1 cellular context compared by ENCODE assay signal in genomic region chr10:21173433-21173963, GRCh38.
TF ChIP-seq lines count a peak whose summit lies in the region.

No MANE protein-coding gene starts in this region.

TF ChIP-seq in K562, 482 proteins besides CTCF, POLR2A, EP300 and RAD21 (continued from another document and continues in another):
- TF ChIP-seq SMAD3 (CRISPR knock-in tag; conservative IDR thresholded peaks at IDR 0.05) (no peak), RBM15 (IDR thresholded peaks at IDR 0.05; ENCODE audit: insufficient read depth, low read length) (no peak), ZNF282 (CRISPR knock-in tag; IDR thresholded peaks at IDR 0.05) (no peak), MCM2 (IDR thresholded peaks at IDR 0.05; ENCODE audit: low read depth) (no peak), FOS (IDR thresholded peaks at IDR 0.05; ENCODE audit: extremely low read depth, insufficient read length) (no peak), ZNF696 (CRISPR knock-in tag; conservative IDR thresholded peaks at IDR 0.05) (no peak), NCOA1 (IDR thresholded peaks at IDR 0.05; ENCODE audit: low read depth) (no peak), MAFF (IDR thresholded peaks at IDR 0.05; ENCODE audit: low read length) (no peak), HOXB6 (CRISPR knock-in tag; IDR thresholded peaks at IDR 0.05; ENCODE audit: borderline replicate concordance) (no peak), CBX1 (IDR thresholded peaks at IDR 0.05; ENCODE audit: low read depth) (no peak), GTF2E2 (tag; IDR thresholded peaks at IDR 0.05) (no peak), ZNF766 (CRISPR knock-in tag; conservative IDR thresholded peaks at IDR 0.05) (no peak), TEAD4 (IDR thresholded peaks at IDR 0.05; ENCODE audit: low read length) (no peak), TEAD4 (CRISPR knock-in tag; IDR thresholded peaks at IDR 0.05; ENCODE audit: borderline replicate concordance) (no peak), BACH1 (tag; IDR thresholded peaks at IDR 0.05) (no peak), KDM4B (IDR thresholded peaks at IDR 0.05; ENCODE audit: borderline replicate concordance in 2 of 2, low read depth in 1 of 2) (no peak), CSDE1 (IDR thresholded peaks at IDR 0.05) (no peak; a peak in 1 of 4 replicates), CCNT2 (IDR thresholded peaks at IDR 0.05; ENCODE audit: borderline replicate concordance, extremely low read depth, insufficient read length, low read depth, low read length) (peak; percentile 40), PTTG1 (tag; IDR thresholded peaks at IDR 0.05; ENCODE audit: low read depth) (no peak), NCOA4 (IDR thresholded peaks at IDR 0.05; ENCODE audit: partially characterized antibody) (no peak), DPF2 (IDR thresholded peaks at IDR 0.05) (no peak), IRF2 (CRISPR knock-in tag; IDR thresholded peaks at IDR 0.05) (no peak), NONO (IDR thresholded peaks at IDR 0.05; ENCODE audit: low read depth in 2 of 2, low read length in 1 of 2) (no peak), HNRNPLL (IDR thresholded peaks at IDR 0.05; ENCODE audit: low read depth, low read length, poor library complexity, severe bottlenecking) (peak; percentile 88), DDX20 (tag; IDR thresholded peaks at IDR 0.05; ENCODE audit: low read depth) (no peak), ZNF76 (CRISPR knock-in tag; IDR thresholded peaks at IDR 0.05; ENCODE audit: borderline replicate concordance) (no peak), ZBTB26 (CRISPR knock-in tag; IDR thresholded peaks at IDR 0.05) (no peak), RBFOX2 (IDR thresholded peaks at IDR 0.05; ENCODE audit: low read depth, low read length) (peak; percentile 63), ZBTB7A (IDR thresholded peaks at IDR 0.05; ENCODE audit: borderline replicate concordance, control insufficient read depth, low read depth, low read length) (peak; percentile 25; the same call in 1 of the 2 replicates), SREBF2 (CRISPR knock-in tag; IDR thresholded peaks at IDR 0.05) (no peak), GABPB1 (CRISPR knock-in tag; IDR thresholded peaks at IDR 0.05) (no peak), U2AF1 (optimal IDR thresholded peaks at IDR 0.05; ENCODE audit: low read depth, low read length) (no peak), HINFP (tag; conservative IDR thresholded peaks at IDR 0.05; ENCODE audit: low read depth) (peak; percentile 78), POLR2G (IDR thresholded peaks at IDR 0.05; ENCODE audit: low read depth, low read length) (no peak; the same call in 1 of the 2 replicates), NBN (IDR thresholded peaks at IDR 0.05; ENCODE audit: low read depth) (no peak), ZNF316 (IDR thresholded peaks at IDR 0.05) (no peak), TEAD1 (CRISPR knock-in tag; IDR thresholded peaks at IDR 0.05) (no peak), ZFPM2 (CRISPR knock-in tag; IDR thresholded peaks at IDR 0.05) (no peak), SRSF7 (optimal IDR thresholded peaks at IDR 0.05; ENCODE audit: low read depth, low read length) (no peak), RBM22 (IDR thresholded peaks at IDR 0.05; ENCODE audit: low read depth, low read length, poor library complexity, severe bottlenecking) (peak; percentile 19)
- TF ChIP-seq, protein P1, sequence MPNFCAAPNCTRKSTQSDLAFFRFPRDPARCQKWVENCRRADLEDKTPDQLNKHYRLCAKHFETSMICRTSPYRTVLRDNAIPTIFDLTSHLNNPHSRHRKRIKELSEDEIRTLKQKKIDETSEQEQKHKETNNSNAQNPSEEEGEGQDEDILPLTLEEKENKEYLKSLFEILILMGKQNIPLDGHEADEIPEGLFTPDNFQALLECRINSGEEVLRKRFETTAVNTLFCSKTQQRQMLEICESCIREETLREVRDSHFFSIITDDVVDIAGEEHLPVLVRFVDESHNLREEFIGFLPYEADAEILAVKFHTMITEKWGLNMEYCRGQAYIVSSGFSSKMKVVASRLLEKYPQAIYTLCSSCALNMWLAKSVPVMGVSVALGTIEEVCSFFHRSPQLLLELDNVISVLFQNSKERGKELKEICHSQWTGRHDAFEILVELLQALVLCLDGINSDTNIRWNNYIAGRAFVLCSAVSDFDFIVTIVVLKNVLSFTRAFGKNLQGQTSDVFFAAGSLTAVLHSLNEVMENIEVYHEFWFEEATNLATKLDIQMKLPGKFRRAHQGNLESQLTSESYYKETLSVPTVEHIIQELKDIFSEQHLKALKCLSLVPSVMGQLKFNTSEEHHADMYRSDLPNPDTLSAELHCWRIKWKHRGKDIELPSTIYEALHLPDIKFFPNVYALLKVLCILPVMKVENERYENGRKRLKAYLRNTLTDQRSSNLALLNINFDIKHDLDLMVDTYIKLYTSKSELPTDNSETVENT (CRISPR knock-in tag; IDR thresholded peaks at IDR 0.05): no peak
- TF ChIP-seq, protein P2, sequence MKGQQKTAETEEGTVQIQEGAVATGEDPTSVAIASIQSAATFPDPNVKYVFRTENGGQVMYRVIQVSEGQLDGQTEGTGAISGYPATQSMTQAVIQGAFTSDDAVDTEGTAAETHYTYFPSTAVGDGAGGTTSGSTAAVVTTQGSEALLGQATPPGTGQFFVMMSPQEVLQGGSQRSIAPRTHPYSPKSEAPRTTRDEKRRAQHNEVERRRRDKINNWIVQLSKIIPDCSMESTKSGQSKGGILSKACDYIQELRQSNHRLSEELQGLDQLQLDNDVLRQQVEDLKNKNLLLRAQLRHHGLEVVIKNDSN (CRISPR knock-in tag; IDR thresholded peaks at IDR 0.05): no peak
- TF ChIP-seq, protein P3, sequence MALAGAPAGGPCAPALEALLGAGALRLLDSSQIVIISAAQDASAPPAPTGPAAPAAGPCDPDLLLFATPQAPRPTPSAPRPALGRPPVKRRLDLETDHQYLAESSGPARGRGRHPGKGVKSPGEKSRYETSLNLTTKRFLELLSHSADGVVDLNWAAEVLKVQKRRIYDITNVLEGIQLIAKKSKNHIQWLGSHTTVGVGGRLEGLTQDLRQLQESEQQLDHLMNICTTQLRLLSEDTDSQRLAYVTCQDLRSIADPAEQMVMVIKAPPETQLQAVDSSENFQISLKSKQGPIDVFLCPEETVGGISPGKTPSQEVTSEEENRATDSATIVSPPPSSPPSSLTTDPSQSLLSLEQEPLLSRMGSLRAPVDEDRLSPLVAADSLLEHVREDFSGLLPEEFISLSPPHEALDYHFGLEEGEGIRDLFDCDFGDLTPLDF (CRISPR knock-in tag; IDR thresholded peaks at IDR 0.05): no peak
- TF ChIP-seq, protein P4, sequence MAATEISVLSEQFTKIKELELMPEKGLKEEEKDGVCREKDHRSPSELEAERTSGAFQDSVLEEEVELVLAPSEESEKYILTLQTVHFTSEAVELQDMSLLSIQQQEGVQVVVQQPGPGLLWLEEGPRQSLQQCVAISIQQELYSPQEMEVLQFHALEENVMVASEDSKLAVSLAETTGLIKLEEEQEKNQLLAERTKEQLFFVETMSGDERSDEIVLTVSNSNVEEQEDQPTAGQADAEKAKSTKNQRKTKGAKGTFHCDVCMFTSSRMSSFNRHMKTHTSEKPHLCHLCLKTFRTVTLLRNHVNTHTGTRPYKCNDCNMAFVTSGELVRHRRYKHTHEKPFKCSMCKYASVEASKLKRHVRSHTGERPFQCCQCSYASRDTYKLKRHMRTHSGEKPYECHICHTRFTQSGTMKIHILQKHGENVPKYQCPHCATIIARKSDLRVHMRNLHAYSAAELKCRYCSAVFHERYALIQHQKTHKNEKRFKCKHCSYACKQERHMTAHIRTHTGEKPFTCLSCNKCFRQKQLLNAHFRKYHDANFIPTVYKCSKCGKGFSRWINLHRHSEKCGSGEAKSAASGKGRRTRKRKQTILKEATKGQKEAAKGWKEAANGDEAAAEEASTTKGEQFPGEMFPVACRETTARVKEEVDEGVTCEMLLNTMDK (IDR thresholded peaks at IDR 0.05; ENCODE audit: borderline replicate concordance, insufficient read depth, low read depth, low read length, poor library complexity, severe bottlenecking): no peak
- TF ChIP-seq, protein P5, sequence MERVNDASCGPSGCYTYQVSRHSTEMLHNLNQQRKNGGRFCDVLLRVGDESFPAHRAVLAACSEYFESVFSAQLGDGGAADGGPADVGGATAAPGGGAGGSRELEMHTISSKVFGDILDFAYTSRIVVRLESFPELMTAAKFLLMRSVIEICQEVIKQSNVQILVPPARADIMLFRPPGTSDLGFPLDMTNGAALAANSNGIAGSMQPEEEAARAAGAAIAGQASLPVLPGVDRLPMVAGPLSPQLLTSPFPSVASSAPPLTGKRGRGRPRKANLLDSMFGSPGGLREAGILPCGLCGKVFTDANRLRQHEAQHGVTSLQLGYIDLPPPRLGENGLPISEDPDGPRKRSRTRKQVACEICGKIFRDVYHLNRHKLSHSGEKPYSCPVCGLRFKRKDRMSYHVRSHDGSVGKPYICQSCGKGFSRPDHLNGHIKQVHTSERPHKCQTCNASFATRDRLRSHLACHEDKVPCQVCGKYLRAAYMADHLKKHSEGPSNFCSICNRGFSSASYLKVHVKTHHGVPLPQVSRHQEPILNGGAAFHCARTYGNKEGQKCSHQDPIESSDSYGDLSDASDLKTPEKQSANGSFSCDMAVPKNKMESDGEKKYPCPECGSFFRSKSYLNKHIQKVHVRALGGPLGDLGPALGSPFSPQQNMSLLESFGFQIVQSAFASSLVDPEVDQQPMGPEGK (CRISPR knock-in tag; IDR thresholded peaks at IDR 0.05; ENCODE audit: borderline replicate concordance): no peak
- TF ChIP-seq, protein P6, sequence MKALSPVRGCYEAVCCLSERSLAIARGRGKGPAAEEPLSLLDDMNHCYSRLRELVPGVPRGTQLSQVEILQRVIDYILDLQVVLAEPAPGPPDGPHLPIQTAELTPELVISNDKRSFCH (CRISPR knock-in tag; IDR thresholded peaks at IDR 0.05): no peak
- TF ChIP-seq, protein P6 (tag; IDR thresholded peaks at IDR 0.05): no peak
- TF ChIP-seq, protein P7, sequence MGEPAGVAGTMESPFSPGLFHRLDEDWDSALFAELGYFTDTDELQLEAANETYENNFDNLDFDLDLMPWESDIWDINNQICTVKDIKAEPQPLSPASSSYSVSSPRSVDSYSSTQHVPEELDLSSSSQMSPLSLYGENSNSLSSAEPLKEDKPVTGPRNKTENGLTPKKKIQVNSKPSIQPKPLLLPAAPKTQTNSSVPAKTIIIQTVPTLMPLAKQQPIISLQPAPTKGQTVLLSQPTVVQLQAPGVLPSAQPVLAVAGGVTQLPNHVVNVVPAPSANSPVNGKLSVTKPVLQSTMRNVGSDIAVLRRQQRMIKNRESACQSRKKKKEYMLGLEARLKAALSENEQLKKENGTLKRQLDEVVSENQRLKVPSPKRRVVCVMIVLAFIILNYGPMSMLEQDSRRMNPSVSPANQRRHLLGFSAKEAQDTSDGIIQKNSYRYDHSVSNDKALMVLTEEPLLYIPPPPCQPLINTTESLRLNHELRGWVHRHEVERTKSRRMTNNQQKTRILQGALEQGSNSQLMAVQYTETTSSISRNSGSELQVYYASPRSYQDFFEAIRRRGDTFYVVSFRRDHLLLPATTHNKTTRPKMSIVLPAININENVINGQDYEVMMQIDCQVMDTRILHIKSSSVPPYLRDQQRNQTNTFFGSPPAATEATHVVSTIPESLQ (CRISPR knock-in tag; IDR thresholded peaks at IDR 0.05): no peak
- TF ChIP-seq, protein P8, sequence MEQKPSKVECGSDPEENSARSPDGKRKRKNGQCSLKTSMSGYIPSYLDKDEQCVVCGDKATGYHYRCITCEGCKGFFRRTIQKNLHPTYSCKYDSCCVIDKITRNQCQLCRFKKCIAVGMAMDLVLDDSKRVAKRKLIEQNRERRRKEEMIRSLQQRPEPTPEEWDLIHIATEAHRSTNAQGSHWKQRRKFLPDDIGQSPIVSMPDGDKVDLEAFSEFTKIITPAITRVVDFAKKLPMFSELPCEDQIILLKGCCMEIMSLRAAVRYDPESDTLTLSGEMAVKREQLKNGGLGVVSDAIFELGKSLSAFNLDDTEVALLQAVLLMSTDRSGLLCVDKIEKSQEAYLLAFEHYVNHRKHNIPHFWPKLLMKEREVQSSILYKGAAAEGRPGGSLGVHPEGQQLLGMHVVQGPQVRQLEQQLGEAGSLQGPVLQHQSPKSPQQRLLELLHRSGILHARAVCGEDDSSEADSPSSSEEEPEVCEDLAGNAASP (IDR thresholded peaks at IDR 0.05): no peak
